ENCODE assay signal across 19 cellular contexts in the genomic region with DNA sequence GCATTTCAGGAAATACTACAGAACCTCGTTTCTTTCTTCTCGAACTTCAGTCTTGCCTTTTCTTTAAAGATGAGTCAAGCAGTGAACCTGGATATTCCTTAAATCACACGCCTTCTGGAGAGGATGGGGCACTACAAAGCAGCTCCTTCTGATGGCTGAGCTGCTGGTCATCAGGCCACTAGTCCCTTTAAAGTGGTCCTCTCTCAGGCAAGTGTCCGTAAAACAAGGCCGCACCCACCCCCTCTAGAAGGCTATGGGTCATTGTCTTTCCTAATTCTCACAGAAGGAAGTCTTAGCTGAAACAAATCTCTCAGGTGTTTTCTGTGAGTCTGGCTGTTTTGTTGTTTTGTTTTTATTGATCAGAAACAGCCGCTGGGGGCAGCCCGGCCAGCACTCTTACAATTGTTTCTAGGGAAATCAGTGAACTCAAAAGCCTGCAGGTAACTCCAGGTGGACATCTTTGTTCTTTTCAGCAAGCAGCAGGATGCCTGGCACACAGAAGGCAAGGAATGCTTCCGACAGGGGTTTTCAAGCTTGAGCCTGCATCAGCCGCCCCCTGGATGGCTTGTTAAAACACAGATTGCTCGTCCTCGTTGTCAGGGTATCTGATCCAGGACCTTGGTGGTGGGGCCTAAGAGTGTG. TPM values are rescaled to one million over a fixed set of nuclear protein-coding genes. Genes with fewer than 3 reads are reported as not detected.
A peak's percentile ranks its signal among the peaks of the same experiment; 100 is the strongest.
DNase-seq lines count a peak whose midpoint lies in the region; ATAC-seq, FAIRE-seq and TF ChIP-seq lines count a peak whose summit lies in the region.
"Had no signal": no experiment of that assay in that cellular context is flagged by ENCODE, and none has a peak within 500 bp of the region (broad histone marks: within the 10 kb centered on the region; RNA-seq: fewer than 3 reads in every experiment).

No MANE protein-coding gene starts in this region.

- FAIRE-seq in urothelium cell line (lab: Jason Lieb, UNC), result no peak

- H3K27ac Mint-ChIP-seq in neural progenitor cell, result peak overlapping the region; percentile 33
- H3K27ac Mint-ChIP-seq: memory B cell; stimulated activated naive CD8-positive, alpha-beta T cell treated with anti-CD3 and anti-CD28 coated beads, Interleukin-15, Interleukin-2, amounts not matched to agents 100 ng/mL and 50 ng/mL, for 24 hours; T-helper 2 cell treated with Interferon-gamma antibody and Interleukin-4, amounts not matched to agents 5 μg/mL and 100 μg/mL, for 36 hours had no signal

- peaks cover 3% of the 10 kb centered on the region for H3K9me3 Mint-ChIP-seq in neural progenitor cell
- H3K9me3 Mint-ChIP-seq: immature natural killer cell; memory B cell; stimulated activated naive CD8-positive, alpha-beta T cell treated with anti-CD3 and anti-CD28 coated beads, Interleukin-15, Interleukin-2, amounts not matched to agents 100 ng/mL and 50 ng/mL, for 24 hours; T-helper 2 cell treated with Interferon-gamma antibody and Interleukin-4, amounts not matched to agents 5 μg/mL and 100 μg/mL, for 36 hours had no signal

- peaks cover 17% of the 10 kb centered on the region for H3F3A ChIP-seq in neural progenitor cell (ENCODE audit: low read depth)

- TF ChIP-seq CTCF in gastroesophageal sphincter (IDR thresholded peaks at IDR 0.05) (peak in 1 of 4 experiments; percentile 10), neural progenitor cell (IDR thresholded peaks at IDR 0.05) (no peak)

- no peak for ATAC-seq in gastroesophageal sphincter
- no peak for ATAC-seq in left lobe of liver

- H3K27ac ChIP-seq in gastroesophageal sphincter (peak overlapping the region; percentile 16 to 73 (median 65)), neural progenitor cell (peak overlapping the region; percentile 22)
- H3K27ac ChIP-seq: KMS-11 had no signal

- no peaks in the 10 kb centered on the region for H3K79me2 ChIP-seq in neural progenitor cell (ENCODE audit: low read depth)

- peaks cover 24% of the 10 kb centered on the region for H4K20me1 ChIP-seq in neural progenitor cell (ENCODE audit: low read depth)

- no peaks in the 10 kb centered on the region for H3K36me3 ChIP-seq in gastroesophageal sphincter
- no peaks in the 10 kb centered on the region for H3K36me3 ChIP-seq in neural progenitor cell

- no peaks in the 10 kb centered on the region for H3K27me3 ChIP-seq in gastroesophageal sphincter
- no peaks in the 10 kb centered on the region for H3K27me3 ChIP-seq in neural progenitor cell

- H3K4me1 ChIP-seq in gastroesophageal sphincter (peaks cover 10 to 97% (median 46%) of the 10 kb centered on the region in 3 donors), neural progenitor cell (peaks cover 19% of the 10 kb centered on the region)

- peak overlapping the region; percentile 42 for H3K4me2 ChIP-seq in neural progenitor cell
- H3K4me2 ChIP-seq: KMS-11 had no signal

- TF ChIP-seq EP300 in gastroesophageal sphincter (IDR thresholded peaks at IDR 0.05), result no peak

- no peak overlapping the region for H3K9ac ChIP-seq in neural progenitor cell
- H3K9ac ChIP-seq: KMS-11 had no signal

- WGBS in gastroesophageal sphincter (ENCODE audit: low coverage in 1 of 2), 2 donors, result 38 to 47% methylated on average over 6 to 9 of the region's 11 CpGs

- H3K9me3 ChIP-seq in gastroesophageal sphincter, result no peaks in the 10 kb centered on the region
- H3K9me3 ChIP-seq in neural progenitor cell (ENCODE audit: low read depth), result no peaks in the 10 kb centered on the region

- H3K4me1 Mint-ChIP-seq in neural progenitor cell, result peaks cover 23% of the 10 kb centered on the region

- DNase-seq in COR-L47 (lab: John Stamatoyannopoulos, UW) (peak; percentile 44), NCI-H345 treated with DMSO at 0.1 percent for 48 hours (lab: John Stamatoyannopoulos, UW; ENCODE audit: unreplicated experiment) (peak; percentile 23), neural progenitor cell (ENCODE audit: low spot score) (peak; percentile 18), left lobe of liver (ENCODE audit: low spot score) (no peak), urothelium cell line (ENCODE audit: low spot score) (no peak), GF-D8 (lab: John Stamatoyannopoulos, UW) (no peak)
- DNase-seq in stimulated activated CD4-positive, alpha-beta T cell treated with anti-CD3 and anti-CD28 coated beads, Interleukin-2, amount 100 ng/mL, for 24 hours, result no peak
- DNase-seq: activated CD4-positive, alpha-beta T cell treated with anti-CD3 and anti-CD28 coated beads for 1 hour; activated naive CD4-positive, alpha-beta T cell treated with Interleukin-2 at 50 U/mL for 16 hours; immature natural killer cell; NCI-H1105; NCI-H2227 treated with DMSO at 0.1 percent for 48 hours; SHP77 treated with DMSO at 0.1 percent for 48 hours had no signal

- TF ChIP-seq POLR2A in gastroesophageal sphincter (IDR thresholded peaks at IDR 0.05), result no peak

- H3K36me3 Mint-ChIP-seq in neural progenitor cell, result peaks cover 5% of the 10 kb centered on the region

- peak overlapping the region; percentile 33 for H3K4me3 Mint-ChIP-seq in neural progenitor cell
- H3K4me3 Mint-ChIP-seq: immature natural killer cell; memory B cell; stimulated activated naive CD8-positive, alpha-beta T cell treated with anti-CD3 and anti-CD28 coated beads, Interleukin-15, Interleukin-2, amounts not matched to agents 100 ng/mL and 50 ng/mL, for 24 hours; T-helper 2 cell treated with Interferon-gamma antibody and Interleukin-4, amounts not matched to agents 5 μg/mL and 100 μg/mL, for 36 hours had no signal

- no peak overlapping the region for H2AFZ ChIP-seq in neural progenitor cell (replicated peaks)

- H3K27me3 Mint-ChIP-seq in neural progenitor cell (ENCODE audit: insufficient read depth, low read depth), result peaks cover 5% of the 10 kb centered on the region
- H3K27me3 Mint-ChIP-seq: memory B cell; stimulated activated naive CD8-positive, alpha-beta T cell treated with anti-CD3 and anti-CD28 coated beads, Interleukin-15, Interleukin-2, amounts not matched to agents 100 ng/mL and 50 ng/mL, for 24 hours had no signal

- no peak overlapping the region for H3K4me3 ChIP-seq in gastroesophageal sphincter
- no peak overlapping the region for H3K4me3 ChIP-seq in neural progenitor cell
- H3K4me3 ChIP-seq: skin epidermis had no signal

RNA-seq across cellular contexts. Expression of a gene that starts 45.4 kb away (rescaled TPM):
- 100 to 1,000 TPM; 113 to 129 (median 118) TPM for total RNA-seq in gastroesophageal sphincter
- total RNA-seq in neural progenitor cell (ENCODE audit: low replicate concordance), result 19.6 and 25.0 TPM in 2 replicates
- total RNA-seq in left lobe of liver, result 31.4 TPM

Comparison
In these comparisons a context has a peak if more than half of its experiments do, and no peak if none do; other contexts are left out.
1. DNase-seq: peak in COR-L47 (single experiment), NCI-H345 treated with DMSO at 0.1 percent for 48 hours (single experiment) and neural progenitor cell (single experiment); none in left lobe of liver (single experiment), urothelium cell line (single experiment), stimulated activated CD4-positive, alpha-beta T cell treated with anti-CD3 and anti-CD28 coated beads, Interleukin-2, amount 100 ng/mL, for 24 hours (0 of 2) and GF-D8 (single experiment).